19 cellular contexts compared by ENCODE assay signal in genomic region chr22:39355080-39355479, GRCh38.
"Had no signal": no experiment of that assay in that cellular context is flagged by ENCODE, and none has a peak within 500 bp of the region (broad histone marks: within the 10 kb centered on the region; RNA-seq: fewer than 3 reads in every experiment).

No MANE protein-coding gene starts in this region.

- H3K36me3 ChIP-seq: neutrophil had no signal

- ATAC-seq: gastroesophageal sphincter; left colon; naive thymus-derived CD4-positive, alpha-beta T cell; sciatic nerve had no signal

- H3K9me3 ChIP-seq: esophagus squamous epithelium, gastroesophageal sphincter, neutrophil, spleen, stomach had no signal

- H3K4me3 ChIP-seq: esophagus squamous epithelium, gastroesophageal sphincter, spleen, stomach had no signal

- DNase-seq: effector memory CD4-positive, alpha-beta T cell; esophagus squamous epithelium; foreskin fibroblast; glutamatergic neuron; left colon; naive thymus-derived CD4-positive, alpha-beta T cell; nephron progenitor cell; spleen; stimulated activated CD4-positive, alpha-beta T cell treated with anti-CD3 and anti-CD28 coated beads, Interleukin-15, amount 100 ng/mL, for 24 hours; stimulated activated CD4-positive, alpha-beta T cell treated with anti-CD3 and anti-CD28 coated beads, Interleukin-2, amount 100 ng/mL, for 24 hours; stimulated activated CD4-positive, alpha-beta T cell treated with anti-CD3 and anti-CD28 coated beads, Interleukin-4, amount 100 ng/mL, for 4 hours; stimulated activated naive CD4-positive, alpha-beta T cell; stomach; substantia nigra; trophoblast cell had no signal

- H3K27me3 ChIP-seq: esophagus squamous epithelium, gastroesophageal sphincter, stomach had no signal

- H3K27ac ChIP-seq: epithelial cell of prostate, gastroesophageal sphincter, neutrophil, spleen, stomach had no signal
